1 cellular context compared by ENCODE assay signal in the genomic region with DNA sequence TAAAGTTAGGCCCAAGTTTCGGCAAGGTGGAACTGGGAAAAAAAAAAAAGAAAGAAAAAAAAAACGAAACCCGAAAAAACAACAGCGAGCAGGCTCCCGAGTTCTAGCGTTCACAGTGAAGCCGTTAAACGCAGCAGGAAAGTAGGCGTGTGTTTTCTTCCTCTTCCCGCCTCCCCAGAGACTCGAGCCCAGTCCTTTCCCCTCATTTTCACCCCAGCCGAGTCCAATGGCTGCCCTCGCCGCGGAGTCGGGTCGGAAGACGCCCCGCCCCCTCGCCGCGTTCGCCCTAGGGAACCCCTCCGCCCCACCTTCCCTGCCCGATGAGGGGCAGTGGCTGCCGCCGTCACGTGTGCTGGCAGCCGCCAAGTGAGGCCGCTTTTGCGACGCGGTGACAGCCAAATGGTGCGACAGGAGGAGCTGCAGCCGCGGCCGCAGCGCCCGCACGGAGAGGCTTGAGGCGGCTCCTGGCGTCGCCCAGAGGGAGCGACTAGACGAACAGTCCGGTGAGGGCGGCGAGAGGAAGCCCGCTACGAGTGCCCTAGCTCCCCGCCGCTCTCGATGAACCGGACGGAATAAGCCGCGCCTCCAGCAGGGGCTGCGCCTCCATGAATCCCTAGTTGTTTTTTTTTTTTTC.
A peak's percentile ranks its signal among the peaks of the same experiment; 100 is the strongest.
TF ChIP-seq lines count a peak whose summit lies in the region.

Gene PKN2 (plus strand): TSS at position 426 of the 634 bp plus-strand sequence. CDS start 308 bp downstream, outside the sequence.

TF ChIP-seq in WTC11, 78 proteins besides CTCF, POLR2A, EP300 and RAD21 (continued from another document and continues in another):
- TF ChIP-seq, protein P1, sequence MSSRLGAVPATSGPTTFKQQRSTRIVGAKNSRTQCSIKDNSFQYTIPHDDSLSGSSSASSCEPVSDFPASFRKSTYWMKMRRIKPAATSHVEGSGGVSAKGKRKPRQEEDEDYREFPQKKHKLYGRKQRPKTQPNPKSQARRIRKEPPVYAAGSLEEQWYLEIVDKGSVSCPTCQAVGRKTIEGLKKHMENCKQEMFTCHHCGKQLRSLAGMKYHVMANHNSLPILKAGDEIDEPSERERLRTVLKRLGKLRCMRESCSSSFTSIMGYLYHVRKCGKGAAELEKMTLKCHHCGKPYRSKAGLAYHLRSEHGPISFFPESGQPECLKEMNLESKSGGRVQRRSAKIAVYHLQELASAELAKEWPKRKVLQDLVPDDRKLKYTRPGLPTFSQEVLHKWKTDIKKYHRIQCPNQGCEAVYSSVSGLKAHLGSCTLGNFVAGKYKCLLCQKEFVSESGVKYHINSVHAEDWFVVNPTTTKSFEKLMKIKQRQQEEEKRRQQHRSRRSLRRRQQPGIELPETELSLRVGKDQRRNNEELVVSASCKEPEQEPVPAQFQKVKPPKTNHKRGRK (CRISPR knock-in tag; IDR thresholded peaks at IDR 0.05; ENCODE audit: borderline replicate concordance) = no peak
- no peak for TF ChIP-seq RORB (CRISPR knock-in tag; IDR thresholded peaks at IDR 0.05)
- TF ChIP-seq MYBL2 (CRISPR knock-in tag; IDR thresholded peaks at IDR 0.05) = no peak; the same call in 1 of the 2 replicates
- no peak for TF ChIP-seq NR3C1 (CRISPR knock-in tag; conservative IDR thresholded peaks at IDR 0.05; ENCODE audit: low read depth)
- peak; percentile 73; the same call in 1 of the 2 replicates for TF ChIP-seq MAX (CRISPR knock-in tag; IDR thresholded peaks at IDR 0.05)
- TF ChIP-seq, protein P2, sequence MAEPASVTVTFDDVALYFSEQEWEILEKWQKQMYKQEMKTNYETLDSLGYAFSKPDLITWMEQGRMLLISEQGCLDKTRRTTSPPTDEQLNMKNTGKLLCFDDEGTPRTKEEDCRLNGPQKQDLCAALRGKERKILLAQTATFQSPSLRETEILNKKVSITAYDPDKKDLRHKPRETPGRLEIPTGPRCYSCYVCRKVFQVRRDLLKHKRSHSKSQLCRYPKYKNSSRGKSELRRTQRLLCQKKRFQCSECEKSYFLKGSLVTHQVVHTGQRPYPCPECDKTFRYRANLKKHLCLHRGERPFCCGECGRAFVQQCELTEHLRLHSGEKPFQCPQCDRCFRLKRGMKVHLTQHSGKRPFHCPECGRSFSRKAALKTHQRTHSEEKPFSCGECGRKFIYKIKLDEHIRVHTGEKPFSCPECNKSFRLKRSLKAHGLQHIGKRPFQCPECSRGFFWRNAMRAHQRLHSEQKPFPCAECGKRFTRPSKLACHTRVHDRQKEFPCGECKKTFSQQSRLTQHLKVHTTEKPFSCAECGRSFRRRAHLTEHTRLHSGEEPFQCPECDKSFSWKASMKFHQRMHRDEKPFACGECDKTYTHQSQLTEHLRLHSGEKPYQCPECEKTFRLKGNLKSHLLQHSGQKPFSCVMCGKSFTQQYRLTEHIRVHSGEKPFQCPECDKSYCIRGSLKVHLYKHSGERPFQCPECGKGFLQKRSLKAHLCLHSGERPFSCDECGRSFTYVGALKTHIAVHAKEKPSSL (CRISPR knock-in tag; conservative IDR thresholded peaks at IDR 0.05) = no peak
- no peak for TF ChIP-seq GTF2I (CRISPR knock-in tag; conservative IDR thresholded peaks at IDR 0.05)
- TF ChIP-seq FOXJ3 (CRISPR knock-in tag; IDR thresholded peaks at IDR 0.05; ENCODE audit: borderline replicate concordance) = no peak
- TF ChIP-seq FOXP4 (CRISPR knock-in tag; IDR thresholded peaks at IDR 0.05) = no peak
- no peak for TF ChIP-seq ZNF121 (CRISPR knock-in tag; IDR thresholded peaks at IDR 0.05)
- TF ChIP-seq, protein P3, sequence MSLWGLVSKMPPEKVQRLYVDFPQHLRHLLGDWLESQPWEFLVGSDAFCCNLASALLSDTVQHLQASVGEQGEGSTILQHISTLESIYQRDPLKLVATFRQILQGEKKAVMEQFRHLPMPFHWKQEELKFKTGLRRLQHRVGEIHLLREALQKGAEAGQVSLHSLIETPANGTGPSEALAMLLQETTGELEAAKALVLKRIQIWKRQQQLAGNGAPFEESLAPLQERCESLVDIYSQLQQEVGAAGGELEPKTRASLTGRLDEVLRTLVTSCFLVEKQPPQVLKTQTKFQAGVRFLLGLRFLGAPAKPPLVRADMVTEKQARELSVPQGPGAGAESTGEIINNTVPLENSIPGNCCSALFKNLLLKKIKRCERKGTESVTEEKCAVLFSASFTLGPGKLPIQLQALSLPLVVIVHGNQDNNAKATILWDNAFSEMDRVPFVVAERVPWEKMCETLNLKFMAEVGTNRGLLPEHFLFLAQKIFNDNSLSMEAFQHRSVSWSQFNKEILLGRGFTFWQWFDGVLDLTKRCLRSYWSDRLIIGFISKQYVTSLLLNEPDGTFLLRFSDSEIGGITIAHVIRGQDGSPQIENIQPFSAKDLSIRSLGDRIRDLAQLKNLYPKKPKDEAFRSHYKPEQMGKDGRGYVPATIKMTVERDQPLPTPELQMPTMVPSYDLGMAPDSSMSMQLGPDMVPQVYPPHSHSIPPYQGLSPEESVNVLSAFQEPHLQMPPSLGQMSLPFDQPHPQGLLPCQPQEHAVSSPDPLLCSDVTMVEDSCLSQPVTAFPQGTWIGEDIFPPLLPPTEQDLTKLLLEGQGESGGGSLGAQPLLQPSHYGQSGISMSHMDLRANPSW (CRISPR knock-in tag; conservative IDR thresholded peaks at IDR 0.05; ENCODE audit: low read depth) = no peak
- peak; percentile 46; the same call in 1 of the 2 replicates for TF ChIP-seq NFYB (CRISPR knock-in tag; conservative IDR thresholded peaks at IDR 0.05; ENCODE audit: low read depth)
- TF ChIP-seq, protein P4, sequence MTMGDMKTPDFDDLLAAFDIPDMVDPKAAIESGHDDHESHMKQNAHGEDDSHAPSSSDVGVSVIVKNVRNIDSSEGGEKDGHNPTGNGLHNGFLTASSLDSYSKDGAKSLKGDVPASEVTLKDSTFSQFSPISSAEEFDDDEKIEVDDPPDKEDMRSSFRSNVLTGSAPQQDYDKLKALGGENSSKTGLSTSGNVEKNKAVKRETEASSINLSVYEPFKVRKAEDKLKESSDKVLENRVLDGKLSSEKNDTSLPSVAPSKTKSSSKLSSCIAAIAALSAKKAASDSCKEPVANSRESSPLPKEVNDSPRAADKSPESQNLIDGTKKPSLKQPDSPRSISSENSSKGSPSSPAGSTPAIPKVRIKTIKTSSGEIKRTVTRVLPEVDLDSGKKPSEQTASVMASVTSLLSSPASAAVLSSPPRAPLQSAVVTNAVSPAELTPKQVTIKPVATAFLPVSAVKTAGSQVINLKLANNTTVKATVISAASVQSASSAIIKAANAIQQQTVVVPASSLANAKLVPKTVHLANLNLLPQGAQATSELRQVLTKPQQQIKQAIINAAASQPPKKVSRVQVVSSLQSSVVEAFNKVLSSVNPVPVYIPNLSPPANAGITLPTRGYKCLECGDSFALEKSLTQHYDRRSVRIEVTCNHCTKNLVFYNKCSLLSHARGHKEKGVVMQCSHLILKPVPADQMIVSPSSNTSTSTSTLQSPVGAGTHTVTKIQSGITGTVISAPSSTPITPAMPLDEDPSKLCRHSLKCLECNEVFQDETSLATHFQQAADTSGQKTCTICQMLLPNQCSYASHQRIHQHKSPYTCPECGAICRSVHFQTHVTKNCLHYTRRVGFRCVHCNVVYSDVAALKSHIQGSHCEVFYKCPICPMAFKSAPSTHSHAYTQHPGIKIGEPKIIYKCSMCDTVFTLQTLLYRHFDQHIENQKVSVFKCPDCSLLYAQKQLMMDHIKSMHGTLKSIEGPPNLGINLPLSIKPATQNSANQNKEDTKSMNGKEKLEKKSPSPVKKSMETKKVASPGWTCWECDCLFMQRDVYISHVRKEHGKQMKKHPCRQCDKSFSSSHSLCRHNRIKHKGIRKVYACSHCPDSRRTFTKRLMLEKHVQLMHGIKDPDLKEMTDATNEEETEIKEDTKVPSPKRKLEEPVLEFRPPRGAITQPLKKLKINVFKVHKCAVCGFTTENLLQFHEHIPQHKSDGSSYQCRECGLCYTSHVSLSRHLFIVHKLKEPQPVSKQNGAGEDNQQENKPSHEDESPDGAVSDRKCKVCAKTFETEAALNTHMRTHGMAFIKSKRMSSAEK (CRISPR knock-in tag; IDR thresholded peaks at IDR 0.05; ENCODE audit: borderline replicate concordance) = no peak
- TF ChIP-seq ZNF263 (CRISPR knock-in tag; IDR thresholded peaks at IDR 0.05; ENCODE audit: low read depth) = no peak
- TF ChIP-seq, protein P5, sequence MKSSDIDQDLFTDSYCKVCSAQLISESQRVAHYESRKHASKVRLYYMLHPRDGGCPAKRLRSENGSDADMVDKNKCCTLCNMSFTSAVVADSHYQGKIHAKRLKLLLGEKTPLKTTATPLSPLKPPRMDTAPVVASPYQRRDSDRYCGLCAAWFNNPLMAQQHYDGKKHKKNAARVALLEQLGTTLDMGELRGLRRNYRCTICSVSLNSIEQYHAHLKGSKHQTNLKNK (CRISPR knock-in tag; IDR thresholded peaks at IDR 0.05) = no peak
- TF ChIP-seq IRF1 (CRISPR knock-in tag; IDR thresholded peaks at IDR 0.05) = no peak
- peak; percentile 92; the same call in 1 of the 2 replicates for TF ChIP-seq FOXK1 (CRISPR knock-in tag; IDR thresholded peaks at IDR 0.05)
- TF ChIP-seq ATF2 (CRISPR knock-in tag; IDR thresholded peaks at IDR 0.05; ENCODE audit: borderline replicate concordance, low read depth) = no peak
- TF ChIP-seq PRRX2 (CRISPR knock-in tag; IDR thresholded peaks at IDR 0.05) = no peak
- no peak for TF ChIP-seq ZNF317 (CRISPR knock-in tag; IDR thresholded peaks at IDR 0.05; ENCODE audit: borderline replicate concordance, low read depth)
- no peak for TF ChIP-seq ELF4 (CRISPR knock-in tag; IDR thresholded peaks at IDR 0.05; ENCODE audit: low read depth)
- TF ChIP-seq ATF1 (CRISPR knock-in tag; IDR thresholded peaks at IDR 0.05) = no peak
- TF ChIP-seq ATF3 (CRISPR knock-in tag; conservative IDR thresholded peaks at IDR 0.05) = no peak
- TF ChIP-seq NR1H2 (CRISPR knock-in tag; IDR thresholded peaks at IDR 0.05) = no peak
- no peak for TF ChIP-seq TEAD4 (CRISPR knock-in tag; IDR thresholded peaks at IDR 0.05)
- no peak for TF ChIP-seq JUN (CRISPR knock-in tag; IDR thresholded peaks at IDR 0.05)
- TF ChIP-seq EMX1 (CRISPR knock-in tag; IDR thresholded peaks at IDR 0.05) = no peak
- TF ChIP-seq, protein P6, sequence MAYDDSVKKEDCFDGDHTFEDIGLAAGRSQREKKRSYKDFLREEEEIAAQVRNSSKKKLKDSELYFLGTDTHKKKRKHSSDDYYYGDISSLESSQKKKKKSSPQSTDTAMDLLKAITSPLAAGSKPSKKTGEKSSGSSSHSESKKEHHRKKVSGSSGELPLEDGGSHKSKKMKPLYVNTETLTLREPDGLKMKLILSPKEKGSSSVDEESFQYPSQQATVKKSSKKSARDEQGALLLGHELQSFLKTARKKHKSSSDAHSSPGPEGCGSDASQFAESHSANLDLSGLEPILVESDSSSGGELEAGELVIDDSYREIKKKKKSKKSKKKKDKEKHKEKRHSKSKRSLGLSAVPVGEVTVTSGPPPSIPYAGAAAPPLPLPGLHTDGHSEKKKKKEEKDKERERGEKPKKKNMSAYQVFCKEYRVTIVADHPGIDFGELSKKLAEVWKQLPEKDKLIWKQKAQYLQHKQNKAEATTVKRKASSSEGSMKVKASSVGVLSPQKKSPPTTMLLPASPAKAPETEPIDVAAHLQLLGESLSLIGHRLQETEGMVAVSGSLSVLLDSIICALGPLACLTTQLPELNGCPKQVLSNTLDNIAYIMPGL (CRISPR knock-in tag; IDR thresholded peaks at IDR 0.05) = peak; percentile 72
- TF ChIP-seq ZBTB21 (CRISPR knock-in tag; IDR thresholded peaks at IDR 0.05; ENCODE audit: borderline replicate concordance) = no peak; the same call in 1 of the 2 replicates
- no peak; the same call in 1 of the 2 replicates for TF ChIP-seq FOXP1 (CRISPR knock-in tag; IDR thresholded peaks at IDR 0.05; ENCODE audit: borderline replicate concordance)
- peak; percentile 70 for TF ChIP-seq ZNF232 (CRISPR knock-in tag; IDR thresholded peaks at IDR 0.05)
- TF ChIP-seq, protein P7, sequence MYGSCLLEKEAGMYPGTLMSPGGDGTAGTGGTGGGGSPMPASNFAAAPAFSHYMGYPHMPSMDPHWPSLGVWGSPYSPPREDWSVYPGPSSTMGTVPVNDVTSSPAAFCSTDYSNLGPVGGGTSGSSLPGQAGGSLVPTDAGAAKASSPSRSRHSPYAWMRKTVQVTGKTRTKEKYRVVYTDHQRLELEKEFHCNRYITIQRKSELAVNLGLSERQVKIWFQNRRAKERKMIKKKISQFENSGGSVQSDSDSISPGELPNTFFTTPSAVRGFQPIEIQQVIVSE (CRISPR knock-in tag; IDR thresholded peaks at IDR 0.05; ENCODE audit: borderline replicate concordance) = no peak
- TF ChIP-seq, protein P8, sequence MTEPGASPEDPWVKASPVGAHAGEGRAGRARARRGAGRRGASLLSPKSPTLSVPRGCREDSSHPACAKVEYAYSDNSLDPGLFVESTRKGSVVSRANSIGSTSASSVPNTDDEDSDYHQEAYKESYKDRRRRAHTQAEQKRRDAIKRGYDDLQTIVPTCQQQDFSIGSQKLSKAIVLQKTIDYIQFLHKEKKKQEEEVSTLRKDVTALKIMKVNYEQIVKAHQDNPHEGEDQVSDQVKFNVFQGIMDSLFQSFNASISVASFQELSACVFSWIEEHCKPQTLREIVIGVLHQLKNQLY (CRISPR knock-in tag; IDR thresholded peaks at IDR 0.05) = no peak
- no peak for TF ChIP-seq TEAD1 (CRISPR knock-in tag; IDR thresholded peaks at IDR 0.05)
- TF ChIP-seq NFATC4 (CRISPR knock-in tag; IDR thresholded peaks at IDR 0.05) = no peak
